In genomic region chr9:97980918-97981827, GRCh38 we compare ENCODE assay signal across 9 cellular contexts. TPM values are rescaled to one million over a fixed set of nuclear protein-coding genes. Genes with fewer than 3 reads are reported as not detected.
A peak's percentile ranks its signal among the peaks of the same experiment; 100 is the strongest.
DNase-seq lines count a peak whose midpoint lies in the region; ATAC-seq, FAIRE-seq and TF ChIP-seq lines count a peak whose summit lies in the region.
"Had no signal": no experiment of that assay in that cellular context is flagged by ENCODE, and none has a peak within 500 bp of the region (broad histone marks: within the 10 kb centered on the region; RNA-seq: fewer than 3 reads in every experiment).

No MANE protein-coding gene starts in this region.

- peak overlapping the region; percentile 66 for H3K27ac ChIP-seq in keratinocyte (ENCODE audit: control insufficient read depth, insufficient read depth, low read length)
- H3K27ac ChIP-seq in testis, result no peak overlapping the region

- H3K27ac Mint-ChIP-seq in activated T-cell treated with anti-CD3 and anti-CD28 coated beads, Interleukin-2, amount 50 U/mL, for 24 hours, result peak overlapping the region; percentile 93
- peak overlapping the region; percentile 90 for H3K27ac Mint-ChIP-seq in activated naive CD8-positive, alpha-beta T cell treated with anti-CD3 and anti-CD28 coated beads, Interleukin-2, amount 50 U/mL, for 24 hours

- DNase-seq in activated T-cell treated with anti-CD3 and anti-CD28 coated beads, Interleukin-2, amount 50 U/mL, for 24 hours, result no peak
- DNase-seq in activated T-cell treated with anti-CD3 and anti-CD28 coated beads, Interleukin-2, amount 50 U/mL, for 1 hour, result no peak
- no peak for DNase-seq in activated naive CD8-positive, alpha-beta T cell treated with anti-CD3 and anti-CD28 coated beads, Interleukin-2, amount 50 U/mL, for 24 hours
- DNase-seq in keratinocyte (ENCODE audit: low read depth, low spot score) (no peak), testis (peak; percentile 51)
- no peak for DNase-seq in stimulated activated CD8-positive, alpha-beta memory T cell treated with anti-CD3 and anti-CD28 coated beads, Interleukin-4, amount 100 ng/mL, for 48 hours
- no peak for DNase-seq in stimulated activated CD4-positive, alpha-beta T cell treated with anti-CD3 and anti-CD28 coated beads, Interleukin-2, amount 100 ng/mL, for 24 hours
- DNase-seq: AML-193 had no signal

- peak overlapping the region; percentile 31 for H2AFZ ChIP-seq in keratinocyte (ENCODE audit: control insufficient read depth, low read length)

- H3K36me3 Mint-ChIP-seq in activated T-cell treated with anti-CD3 and anti-CD28 coated beads, Interleukin-2, amount 50 U/mL, for 24 hours (ENCODE audit: low read depth), result peaks cover 18% of the 10 kb centered on the region
- H3K36me3 Mint-ChIP-seq in activated naive CD8-positive, alpha-beta T cell treated with anti-CD3 and anti-CD28 coated beads, Interleukin-2, amount 50 U/mL, for 24 hours (ENCODE audit: low read depth), result peaks cover 11% of the 10 kb centered on the region

- 21 to 32% methylated on average over 10 of the region's 10 CpGs for WGBS in testis, 2 donors

- peaks cover 32% of the 10 kb centered on the region for H3K4me1 Mint-ChIP-seq in activated T-cell treated with anti-CD3 and anti-CD28 coated beads, Interleukin-2, amount 50 U/mL, for 24 hours (ENCODE audit: low read depth)
- H3K4me1 Mint-ChIP-seq in activated naive CD8-positive, alpha-beta T cell treated with anti-CD3 and anti-CD28 coated beads, Interleukin-2, amount 50 U/mL, for 24 hours, result peaks cover 30% of the 10 kb centered on the region

- H3K4me1 ChIP-seq in keratinocyte (ENCODE audit: control insufficient read depth, extremely low read depth, insufficient read depth, low read length) (peaks cover 34% of the 10 kb centered on the region), testis (peaks cover 15% of the 10 kb centered on the region)

- H3K27me3 ChIP-seq in keratinocyte (ENCODE audit: control insufficient read depth, extremely low read depth, insufficient read depth, low read length) (no peaks in the 10 kb centered on the region), testis (no peaks in the 10 kb centered on the region)

- no peaks in the 10 kb centered on the region for H3K36me3 ChIP-seq in keratinocyte (ENCODE audit: control insufficient read depth in 2 of 2, extremely low read depth in 1 of 2, insufficient read depth in 2 of 2, low read length in 2 of 2)
- H3K36me3 ChIP-seq in testis (ENCODE audit: low read depth, missing control alignments), result no peaks in the 10 kb centered on the region

- H3K9me1 ChIP-seq in keratinocyte (ENCODE audit: control insufficient read depth, extremely low read depth, insufficient read depth, low read length), result no peaks in the 10 kb centered on the region

- TF ChIP-seq CTCF in keratinocyte (optimal IDR thresholded peaks at IDR 0.05 in 1 of 3, IDR thresholded peaks at IDR 0.05 in 1 of 3, conservative IDR thresholded peaks at IDR 0.05 in 1 of 3; ENCODE audit: extremely low read depth in 1 of 3, insufficient read depth in 2 of 3, low read length in 3 of 3) (no peak), testis (IDR thresholded peaks at IDR 0.05) (no peak)

- peak; percentile 83 for FAIRE-seq in keratinocyte (lab: Jason Lieb, UNC)

- no peaks in the 10 kb centered on the region for H3K27me3 Mint-ChIP-seq in activated T-cell treated with anti-CD3 and anti-CD28 coated beads, Interleukin-2, amount 50 U/mL, for 24 hours
- no peaks in the 10 kb centered on the region for H3K27me3 Mint-ChIP-seq in activated naive CD8-positive, alpha-beta T cell treated with anti-CD3 and anti-CD28 coated beads, Interleukin-2, amount 50 U/mL, for 24 hours

- peak overlapping the region; percentile 96 for H3K4me2 ChIP-seq in keratinocyte (ENCODE audit: control insufficient read depth, extremely low read depth, insufficient read depth, low read depth, low read length)

- H3K4me3 Mint-ChIP-seq in activated T-cell treated with anti-CD3 and anti-CD28 coated beads, Interleukin-2, amount 50 U/mL, for 24 hours, result peak overlapping the region; percentile 84
- H3K4me3 Mint-ChIP-seq in activated naive CD8-positive, alpha-beta T cell treated with anti-CD3 and anti-CD28 coated beads, Interleukin-2, amount 50 U/mL, for 24 hours, result peak overlapping the region; percentile 82

- ATAC-seq in activated naive CD8-positive, alpha-beta T cell treated with anti-CD3 and anti-CD28 coated beads, Interleukin-2, amount 50 U/mL, for 24 hours, result no peak
- ATAC-seq in HG02588 (IDR thresholded peaks at IDR 0.05; ENCODE audit: unreplicated experiment), result no peak

- peak overlapping the region; percentile 24 for H3K9ac ChIP-seq in keratinocyte (ENCODE audit: control insufficient read depth, extremely low read depth, insufficient read depth, low read length)

- dilution Hi-C loops in keratinocyte (cut with MboI; ENCODE audit: extremely low pct_ligation_motif_present, low sequenced_read_pairs), result no loop called here

- peak overlapping the region in 1 of 3 experiments; percentile 34 for H3K4me3 ChIP-seq in keratinocyte (ENCODE audit: control insufficient read depth in 2 of 3, extremely low read depth in 1 of 3, insufficient read depth in 2 of 3, low read depth in 1 of 3, low read length in 3 of 3)
- H3K4me3 ChIP-seq in testis, result no peak overlapping the region

- intact Hi-C loops in testis (cut with DNase I; ENCODE audit: low total_unique reads), result no loop called here

- H3K9me3 ChIP-seq in keratinocyte (ENCODE audit: control insufficient read depth, low read depth, low read length), result no peaks in the 10 kb centered on the region
- H3K9me3 ChIP-seq in testis, result no peaks in the 10 kb centered on the region

- no peaks in the 10 kb centered on the region for H3K9me3 Mint-ChIP-seq in activated T-cell treated with anti-CD3 and anti-CD28 coated beads, Interleukin-2, amount 50 U/mL, for 24 hours
- H3K9me3 Mint-ChIP-seq in activated naive CD8-positive, alpha-beta T cell treated with anti-CD3 and anti-CD28 coated beads, Interleukin-2, amount 50 U/mL, for 24 hours, result no peaks in the 10 kb centered on the region

- H4K20me1 ChIP-seq in keratinocyte (ENCODE audit: control insufficient read depth, extremely low read depth, insufficient read depth, low read length), result peaks cover 2% of the 10 kb centered on the region

- TF ChIP-seq POLR2A in testis (IDR thresholded peaks at IDR 0.05), result no peak

- H3K79me2 ChIP-seq in keratinocyte (ENCODE audit: control insufficient read depth, insufficient read depth, low read length), result peaks cover 24% of the 10 kb centered on the region

RNA-seq across cellular contexts. Expression of gene ANP32B, which starts 2.0 kb away (rescaled TPM):
- 17.2 to 51.0 TPM (median 45.0 TPM) in 3 replicates for polyA plus RNA-seq in keratinocyte
- polyA plus RNA-seq in keratinocyte (2011; ENCODE audit: low read depth), result 109 TPM
- polyA plus RNA-seq in keratinocyte (2011; cell fraction: cytosol; rRNA removed), result 50.0 and 50.7 TPM in 2 replicates
- 21.1 and 32.4 TPM in 2 replicates for polyA plus RNA-seq in keratinocyte (2011; cell fraction: nucleus; rRNA removed)
- polyA plus RNA-seq in keratinocyte (2012; ENCODE audit: low replicate concordance), result 131 and 134 TPM in 2 replicates
- polyA minus RNA-seq in keratinocyte, result 5.0 to 12.5 TPM (median 11.8 TPM) in 3 replicates
- 24.7 TPM for polyA minus RNA-seq in keratinocyte (2011; cell fraction: cytosol; rRNA and poly(A)+ RNA removed)
- 4.2 and 9.9 TPM in 2 replicates for polyA minus RNA-seq in keratinocyte (2011; cell fraction: nucleus; rRNA and poly(A)+ RNA removed)
- 10 to 100 TPM; 33.8 to 54.3 TPM for total RNA-seq in testis
- 89.6 TPM for polyA plus RNA-seq in testis (ENCODE audit: insufficient read depth, low read depth, low replicate concordance)

RNA-seq across cellular contexts. Expression of gene HEMGN, which starts 43.2 kb away (rescaled TPM):
- polyA plus RNA-seq in keratinocyte (0.02 TPM in 1 of 3 replicates, not detected in the others), testis (ENCODE audit: insufficient read depth, low read depth, low replicate concordance) (22.2 TPM)
- not detected for polyA plus RNA-seq in keratinocyte (2011; ENCODE audit: low read depth)
- not detected in 2 replicates for polyA plus RNA-seq in keratinocyte (2011; cell fraction: cytosol; rRNA removed)
- polyA plus RNA-seq in keratinocyte (2011; cell fraction: nucleus; rRNA removed), result not detected in 2 replicates
- polyA plus RNA-seq in keratinocyte (2012; ENCODE audit: low replicate concordance), result not detected in 2 replicates
- polyA minus RNA-seq in keratinocyte, result not detected in 3 replicates
- not detected for polyA minus RNA-seq in keratinocyte (2011; cell fraction: cytosol; rRNA and poly(A)+ RNA removed)
- not detected in 2 replicates for polyA minus RNA-seq in keratinocyte (2011; cell fraction: nucleus; rRNA and poly(A)+ RNA removed)
- 10 to 100 TPM; 11.8 to 43.5 TPM for total RNA-seq in testis

RNA-seq across cellular contexts. Expression of gene TRMO, which starts 58.9 kb away (rescaled TPM):
- polyA plus RNA-seq in keratinocyte, result 13.9 to 19.4 TPM (median 17.0 TPM) in 3 replicates
- 13.0 TPM for polyA plus RNA-seq in keratinocyte (2011; ENCODE audit: low read depth)
- polyA plus RNA-seq in keratinocyte (2011; cell fraction: cytosol; rRNA removed), result 10.3 and 22.5 TPM in 2 replicates
- polyA plus RNA-seq in keratinocyte (2011; cell fraction: nucleus; rRNA removed), result 21.1 and 22.6 TPM in 2 replicates
- 9.4 and 11.3 TPM in 2 replicates for polyA plus RNA-seq in keratinocyte (2012; ENCODE audit: low replicate concordance)
- polyA minus RNA-seq in keratinocyte, result 6.7 to 13.3 TPM (median 6.7 TPM) in 3 replicates
- 5.9 TPM for polyA minus RNA-seq in keratinocyte (2011; cell fraction: cytosol; rRNA and poly(A)+ RNA removed)
- 5.5 and 9.4 TPM in 2 replicates for polyA minus RNA-seq in keratinocyte (2011; cell fraction: nucleus; rRNA and poly(A)+ RNA removed)
- 10 to 100 TPM; 33.2 to 40.1 TPM for total RNA-seq in testis
- 37.3 TPM for polyA plus RNA-seq in testis (ENCODE audit: insufficient read depth, low read depth, low replicate concordance)

Comparison
In these comparisons a context has a peak if more than half of its experiments do, and no peak if none do; other contexts are left out.
1. RNA of gene HEMGN, which starts 43.2 kb away (polyA plus RNA-seq): 22.2 TPM in testis (single experiment); 0.02 TPM in keratinocyte; every median in the first group is over 10 times any median in the second.